ENCODE assay signal across 29 cellular contexts in the genomic region with DNA sequence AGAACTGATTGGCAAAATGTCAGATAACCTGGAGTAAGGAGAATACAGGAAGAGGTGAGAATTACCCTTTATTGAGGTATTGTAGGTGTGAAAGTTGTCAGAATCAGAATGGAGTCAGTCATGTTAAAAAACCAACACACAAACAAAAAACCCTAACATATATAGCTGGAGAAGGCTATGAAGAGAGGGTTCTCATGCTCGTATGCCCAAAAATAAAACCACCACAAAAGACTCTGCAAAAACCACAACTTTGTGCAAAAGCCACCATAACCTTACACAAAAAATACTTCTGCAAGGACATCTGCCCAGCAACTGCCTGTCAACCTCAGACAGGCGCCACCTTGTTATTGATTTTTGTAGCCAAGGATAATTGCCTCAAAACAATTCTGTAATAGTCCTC.
DNase-seq lines count a peak whose midpoint lies in the region; ATAC-seq lines count a peak whose summit lies in the region.
"Had no signal": no experiment of that assay in that cellular context is flagged by ENCODE, and none has a peak within 500 bp of the region (broad histone marks: within the 10 kb centered on the region; RNA-seq: fewer than 3 reads in every experiment).

No MANE protein-coding gene starts in this region.

- no peak overlapping the region for H3K4me3 Mint-ChIP-seq in activated CD8-positive, alpha-beta memory T cell treated with anti-CD3 and anti-CD28 coated beads, Interleukin-2, amount 10 ng/mL, durations not matched to agents 7 days and 5 days
- H3K4me3 Mint-ChIP-seq: activated T-cell treated with anti-CD3 and anti-CD28 coated beads, Interleukin-2, amount 50 U/mL, for 4 hours; CD14-positive monocyte; memory B cell; neural progenitor cell had no signal

- peaks cover 3% of the 10 kb centered on the region for H3K9me3 Mint-ChIP-seq in activated CD8-positive, alpha-beta memory T cell treated with anti-CD3 and anti-CD28 coated beads, Interleukin-2, amount 10 ng/mL, durations not matched to agents 7 days and 5 days (ENCODE audit: low read depth)
- H3K9me3 Mint-ChIP-seq: activated T-cell treated with anti-CD3 and anti-CD28 coated beads, Interleukin-2, amount 50 U/mL, for 4 hours; CD14-positive monocyte; memory B cell had no signal

- H3K27me3 Mint-ChIP-seq in activated CD8-positive, alpha-beta memory T cell treated with anti-CD3 and anti-CD28 coated beads, Interleukin-2, amount 10 ng/mL, durations not matched to agents 7 days and 5 days, result no peaks in the 10 kb centered on the region

- DNase-seq in activated CD8-positive, alpha-beta memory T cell treated with anti-CD3 and anti-CD28 coated beads, Interleukin-2, amount 10 ng/mL, durations not matched to agents 7 days and 5 days, result no peak
- DNase-seq in activated CD8-positive, alpha-beta memory T cell treated with anti-CD3 and anti-CD28 coated beads, Interleukin-2, amount 50 U/mL, for 4 hours, result no peak
- DNase-seq in KBM-7 (peak; percentile 50), NOMO-1 (lab: John Stamatoyannopoulos, UW; ENCODE audit: unreplicated experiment in 2 of 2) (peak; percentile 65 to 69), islet precursor cell (peak; percentile 3), SHP77 (lab: John Stamatoyannopoulos, UW) (no peak), Ammon's horn (ENCODE audit: low spot score) (no peak), cerebellar cortex (ENCODE audit: low spot score) (no peak)
- DNase-seq: activated CD4-positive, alpha-beta T cell treated with anti-CD3 and anti-CD28 coated beads for 4 hours; activated gamma-delta T cell; activated T-cell treated with anti-CD3 and anti-CD28 coated beads, Interleukin-2, amount 50 U/mL, for 4 hours; Calu3; DMS79; effector memory CD4-positive, alpha-beta T cell; GF-D8; IMR-90; left lung; NCI-H1694; NCI-H2171 treated with DMSO at 0.1 percent for 48 hours; NCI-H510A treated with DMSO at 0.1 percent for 48 hours; retina; stimulated activated naive CD4-positive, alpha-beta T cell; T-helper 9 cell; upper lobe of right lung; WERI-Rb-1 had no signal

- peak; percentile 42 for ATAC-seq in activated CD8-positive, alpha-beta memory T cell treated with anti-CD3 and anti-CD28 coated beads, Interleukin-2, amount 10 ng/mL, durations not matched to agents 7 days and 5 days
- ATAC-seq: activated T-cell treated with anti-CD3 and anti-CD28 coated beads, Interleukin-2, amount 50 U/mL, for 4 hours; HCT116; left lung; upper lobe of right lung had no signal

- peaks cover 3% of the 10 kb centered on the region for H3K36me3 Mint-ChIP-seq in activated CD8-positive, alpha-beta memory T cell treated with anti-CD3 and anti-CD28 coated beads, Interleukin-2, amount 10 ng/mL, durations not matched to agents 7 days and 5 days
- H3K36me3 Mint-ChIP-seq: CD14-positive monocyte, neural progenitor cell had no signal

- CTCF ChIA-PET in activated CD8-positive, alpha-beta memory T cell treated with anti-CD3 and anti-CD28 coated beads, Interleukin-2, amount 10 ng/mL, durations not matched to agents 7 days and 5 days (lab: Charles Lee), result interaction anchor here (1.3 kb wide), 1 partner anchor 16 kb away, joined by 3 read pairs; no protein-coding TSS in a partner anchor

- peaks cover 18% of the 10 kb centered on the region for H3K4me1 Mint-ChIP-seq in activated CD8-positive, alpha-beta memory T cell treated with anti-CD3 and anti-CD28 coated beads, Interleukin-2, amount 10 ng/mL, durations not matched to agents 7 days and 5 days

- no peak overlapping the region for H3K27ac Mint-ChIP-seq in activated CD8-positive, alpha-beta memory T cell treated with anti-CD3 and anti-CD28 coated beads, Interleukin-2, amount 10 ng/mL, durations not matched to agents 7 days and 5 days
- H3K27ac Mint-ChIP-seq: CD14-positive monocyte, memory B cell, neural progenitor cell had no signal

- in situ Hi-C loops in KBM-7 (cut with MboI; ENCODE audit: low pct_unique_long_range_greater_than_20kb, low sequenced_read_pairs), result no loop called here

Comparison
In these comparisons a context has a peak if more than half of its experiments do, and no peak if none do; other contexts are left out.
1. DNase-seq: peak in KBM-7 (single experiment), NOMO-1 (2 of 2) and islet precursor cell (single experiment); none in activated CD8-positive, alpha-beta memory T cell treated with anti-CD3 and anti-CD28 coated beads, Interleukin-2, amount 10 ng/mL, durations not matched to agents 7 days and 5 days (single experiment), activated CD8-positive, alpha-beta memory T cell treated with anti-CD3 and anti-CD28 coated beads, Interleukin-2, amount 50 U/mL, for 4 hours (single experiment), SHP77 (0 of 2), Ammon's horn (single experiment) and cerebellar cortex (single experiment).